1 cellular context compared by ENCODE assay signal in the genomic region with DNA sequence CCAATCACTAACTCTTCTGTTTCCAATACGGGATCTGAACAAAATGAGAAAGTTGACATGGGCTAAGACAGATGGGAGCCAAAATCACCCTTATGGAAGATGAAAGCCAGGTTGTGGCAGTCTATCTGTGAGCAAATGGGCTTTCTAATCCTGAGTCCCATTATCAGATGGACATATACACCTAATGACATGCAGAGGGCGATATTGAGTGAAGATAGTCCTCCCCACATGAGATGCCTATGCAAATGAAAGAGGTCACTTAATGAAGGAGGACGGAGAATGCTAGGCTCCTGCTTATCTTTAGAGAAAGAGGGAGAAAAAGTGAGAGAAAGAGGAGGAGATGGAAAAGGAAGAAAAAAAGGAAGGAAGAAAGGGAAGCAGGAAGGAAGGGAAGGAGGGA.
TF ChIP-seq lines count a peak whose summit lies in the region.

No MANE protein-coding gene starts in this region.

TF ChIP-seq in GM23338, 12 proteins besides CTCF, POLR2A, EP300 and RAD21:
- no peak for TF ChIP-seq ZNF462 (CRISPR knock-in tag; IDR thresholded peaks at IDR 0.05)
- TF ChIP-seq JUNB (IDR thresholded peaks at IDR 0.05; ENCODE audit: unreplicated experiment): no peak
- no peak for TF ChIP-seq ZNF331 (CRISPR knock-in tag; IDR thresholded peaks at IDR 0.05; ENCODE audit: low read depth)
- no peak for TF ChIP-seq CREB1 (CRISPR knock-in tag; IDR thresholded peaks at IDR 0.05; ENCODE audit: low read depth)
- no peak for TF ChIP-seq POLR2AphosphoS5 (IDR thresholded peaks at IDR 0.05; ENCODE audit: low read depth)
- no peak for TF ChIP-seq STAT1 (IDR thresholded peaks at IDR 0.05; ENCODE audit: unreplicated experiment)
- no peak for TF ChIP-seq ETS1 (IDR thresholded peaks at IDR 0.05)
- TF ChIP-seq NANOG (IDR thresholded peaks at IDR 0.05; ENCODE audit: borderline replicate concordance): no peak
- no peak for TF ChIP-seq ZNF114 (CRISPR knock-in tag; IDR thresholded peaks at IDR 0.05)
- TF ChIP-seq EZH2 (IDR thresholded peaks at IDR 0.05; ENCODE audit: low read depth, unreplicated experiment): no peak
